Comparison of ENCODE assay signal across 9 cellular contexts in genomic region chr19:18603255-18603957, GRCh38. TPM values are rescaled to one million over a fixed set of nuclear protein-coding genes. Genes with fewer than 3 reads are reported as not detected.
DNase-seq lines count a peak whose midpoint lies in the region; ATAC-seq, FAIRE-seq and TF ChIP-seq lines count a peak whose summit lies in the region.
"Had no signal": no experiment of that assay in that cellular context is flagged by ENCODE, and none has a peak within 500 bp of the region (broad histone marks: within the 10 kb centered on the region; RNA-seq: fewer than 3 reads in every experiment).

No MANE protein-coding gene starts in this region.

- DNase-seq in activated CD4-positive, alpha-beta T cell treated with anti-CD3 and anti-CD28 coated beads for 36 hours = peak; percentile 52
- no peak for DNase-seq in activated CD4-positive, alpha-beta T cell treated with anti-CD3 and anti-CD28 coated beads, Interleukin-2, amount 50 U/mL, for 48 hours
- DNase-seq in SK-N-MC (ENCODE audit: low read depth, low spot score) = no peak
- no peak for DNase-seq in fibroblast of villous mesenchyme (ENCODE audit: low read depth)
- DNase-seq in small intestine = peak; percentile 11
- no peak for DNase-seq in GM19239 (ENCODE audit: insufficient read length, low spot score)

- peaks cover 9% of the 10 kb centered on the region for H3K4me1 Mint-ChIP-seq in activated CD4-positive, alpha-beta T cell treated with anti-CD3 and anti-CD28 coated beads for 36 hours

- H3K4me3 Mint-ChIP-seq in activated CD4-positive, alpha-beta T cell treated with anti-CD3 and anti-CD28 coated beads for 36 hours = no peak overlapping the region

- H3K27ac ChIP-seq in SK-N-MC (0 out of 2 replicates have a peak overlapping the region, but pooled peaks have one; percentile 19), small intestine (ENCODE audit: low read depth in 1 of 2, low read length in 1 of 2) (no peak overlapping the region)

- no peak overlapping the region for H3K9ac ChIP-seq in SK-N-MC (ENCODE audit: insufficient read length)

- no peaks in the 10 kb centered on the region for H3K9me3 ChIP-seq in SK-N-MC (ENCODE audit: low read depth, low read length)
- no peaks in the 10 kb centered on the region for H3K9me3 ChIP-seq in small intestine (ENCODE audit: control insufficient read depth, low read depth)

- H3K4me3 ChIP-seq in SK-N-MC (no peak overlapping the region), fibroblast of villous mesenchyme (ENCODE audit: low read depth, low read length) (no peak overlapping the region), small intestine (ENCODE audit: low read depth in 1 of 2, low read length in 2 of 2) (no peak overlapping the region)

- peaks cover 32% of the 10 kb centered on the region for H3K27me3 Mint-ChIP-seq in activated CD4-positive, alpha-beta T cell treated with anti-CD3 and anti-CD28 coated beads for 36 hours

- no peaks in the 10 kb centered on the region for H3K4me1 ChIP-seq in small intestine (ENCODE audit: control insufficient read depth in 2 of 2, insufficient read depth in 1 of 2, low read depth in 1 of 2, low read length in 1 of 2)

- H3K9me3 Mint-ChIP-seq in activated CD4-positive, alpha-beta T cell treated with anti-CD3 and anti-CD28 coated beads for 36 hours (ENCODE audit: low read depth) = no peaks in the 10 kb centered on the region

- peak; percentile 62 for ATAC-seq in activated CD4-positive, alpha-beta T cell treated with anti-CD3 and anti-CD28 coated beads for 36 hours
- no peak for ATAC-seq in HG02884 (IDR thresholded peaks at IDR 0.05; ENCODE audit: unreplicated experiment)
- ATAC-seq in HG02840 (IDR thresholded peaks at IDR 0.05; ENCODE audit: low FRiP score, unreplicated experiment) = no peak

- H3K36me3 ChIP-seq in SK-N-MC (ENCODE audit: insufficient read depth, low read length) = no peaks in the 10 kb centered on the region; the same call in 1 of the 2 replicates
- H3K36me3 ChIP-seq in small intestine (ENCODE audit: control insufficient read depth in 2 of 2, insufficient read depth in 2 of 2, low read length in 2 of 2) = no peaks in the 10 kb centered on the region

- CTCF ChIA-PET in activated CD4-positive, alpha-beta T cell treated with anti-CD3 and anti-CD28 coated beads for 36 hours (lab: Charles Lee) = interaction anchor here (0.7 kb wide), 1 partner anchor 36 kb away, joined by 3 read pairs; no protein-coding TSS in a partner anchor

- intact Hi-C loops in activated CD4-positive, alpha-beta T cell treated with anti-CD3 and anti-CD28 coated beads for 36 hours (cut with DNase I, micrococcal nuclease) = no loop called here

- TF ChIP-seq CTCF in fibroblast of villous mesenchyme (IDR thresholded peaks at IDR 0.05; ENCODE audit: insufficient read depth, low read depth, low read length) = peak; percentile 20

- 6 to 9% (median 8%) methylated on average over 15 to 32 of the region's 32 CpGs for WGBS in small intestine, 3 donors

- H3K27ac Mint-ChIP-seq in activated CD4-positive, alpha-beta T cell treated with anti-CD3 and anti-CD28 coated beads for 36 hours = no peak overlapping the region

- POLR2A ChIA-PET in activated CD4-positive, alpha-beta T cell treated with anti-CD3 and anti-CD28 coated beads for 36 hours (lab: Charles Lee) = no interaction called here

- H3K27me3 ChIP-seq in small intestine (ENCODE audit: control insufficient read depth in 2 of 2, insufficient read depth in 2 of 2, low read length in 2 of 2) = peaks cover 34 to 43% of the 10 kb centered on the region in 2 donors

- no peaks in the 10 kb centered on the region for H3K36me3 Mint-ChIP-seq in activated CD4-positive, alpha-beta T cell treated with anti-CD3 and anti-CD28 coated beads for 36 hours (ENCODE audit: low read depth)
- H3K36me3 Mint-ChIP-seq: CD4-positive, alpha-beta memory T cell had no signal

- FAIRE-seq in small intestine (lab: Jason Lieb, UNC) (no peak), GM19239 (lab: Jason Lieb, UNC) (no peak)

RNA-seq across cellular contexts. Expression of gene CRLF1, which starts 3.2 kb away (rescaled TPM):
- total RNA-seq in activated CD4-positive, alpha-beta T cell treated with anti-CD3 and anti-CD28 coated beads for 36 hours = not detected
- not detected in 2 replicates for total RNA-seq in fibroblast of villous mesenchyme
- 10 to 100 TPM in 1 of 3 donors, 1 to 10 TPM in 1, not detected in 1; 6.5 to 22.3 TPM for polyA plus RNA-seq in small intestine
- total RNA-seq: CD4-positive, alpha-beta memory T cell had no signal

RNA-seq across cellular contexts. Expression of gene TMEM59L, which starts 9.3 kb away (rescaled TPM):
- under 1 TPM in 1 of 2 experiments, not detected in 1; 0.11 TPM for total RNA-seq in activated CD4-positive, alpha-beta T cell treated with anti-CD3 and anti-CD28 coated beads for 36 hours
- under 0.01 and 0.32 TPM in 2 replicates for total RNA-seq in fibroblast of villous mesenchyme
- polyA plus RNA-seq in small intestine = 1 to 10 TPM in 2 of 3 donors, not detected in 1; 1.6 to 8.5 TPM
- total RNA-seq: CD4-positive, alpha-beta memory T cell had no signal
- polyA plus RNA-seq: CD4-positive, alpha-beta memory T cell had no signal

RNA-seq across cellular contexts. Expression of gene REX1BD, which starts 14.8 kb away (rescaled TPM):
- 10 to 100 TPM; 47.8 to 81.3 TPM for total RNA-seq in activated CD4-positive, alpha-beta T cell treated with anti-CD3 and anti-CD28 coated beads for 36 hours
- total RNA-seq in fibroblast of villous mesenchyme = 27.6 and 41.6 TPM in 2 replicates
- polyA plus RNA-seq in small intestine = 100 to 1,000 TPM in 1 of 3 donors, 10 to 100 TPM in 2; 59.9 to 102 (median 71.8) TPM

RNA-seq across cellular contexts. Expression of gene UBA52, which starts 31.7 kb away (rescaled TPM):
- total RNA-seq in activated CD4-positive, alpha-beta T cell treated with anti-CD3 and anti-CD28 coated beads for 36 hours = 1,000 to 10,000 TPM; 1,703 to 2,296 TPM
- 357 and 396 TPM in 2 replicates for total RNA-seq in fibroblast of villous mesenchyme
- polyA plus RNA-seq in small intestine = 1,000 to 10,000 TPM in 2 of 3 donors, 100 to 1,000 TPM in 1; 741 to 1,139 (median 1,049) TPM

RNA-seq across cellular contexts. Expression of gene KLHL26, which starts 33.4 kb away (rescaled TPM):
- 10 to 100 TPM in 1 of 2 experiments, 1 to 10 TPM in 1; 9.9 to 11.9 TPM for total RNA-seq in activated CD4-positive, alpha-beta T cell treated with anti-CD3 and anti-CD28 coated beads for 36 hours
- 2.6 and 3.5 TPM in 2 replicates for total RNA-seq in fibroblast of villous mesenchyme
- polyA plus RNA-seq in small intestine = 1 to 10 TPM; 1.6 to 4.7 (median 2.2) TPM

Comparison
In these comparisons a context has a peak if more than half of its experiments do, and no peak if none do; other contexts are left out.
1. DNase-seq: peak in activated CD4-positive, alpha-beta T cell treated with anti-CD3 and anti-CD28 coated beads for 36 hours (single experiment) and small intestine (single experiment); none in activated CD4-positive, alpha-beta T cell treated with anti-CD3 and anti-CD28 coated beads, Interleukin-2, amount 50 U/mL, for 48 hours (0 of 2), SK-N-MC (single experiment), fibroblast of villous mesenchyme (single experiment) and GM19239 (single experiment).